ENCODE assay signal across 9 cellular contexts in genomic region chr10:86410542-86411124, GRCh38. TPM values are rescaled to one million over a fixed set of nuclear protein-coding genes. Genes with fewer than 3 reads are reported as not detected.
DNase-seq lines count a peak whose midpoint lies in the region; ATAC-seq and TF ChIP-seq lines count a peak whose summit lies in the region.
"Had no signal": no experiment of that assay in that cellular context is flagged by ENCODE, and none has a peak within 500 bp of the region (broad histone marks: within the 10 kb centered on the region; RNA-seq: fewer than 3 reads in every experiment).

No MANE protein-coding gene starts in this region.

- ATAC-seq in PC-3 (peak; percentile 18; the same call in 1 of the 2 replicates), GM21529 (IDR thresholded peaks at IDR 0.05; ENCODE audit: unreplicated experiment) (no peak)

- H3K79me2 ChIP-seq in PC-3 (ENCODE audit: low read length) = no peaks in the 10 kb centered on the region

- H3K27ac Mint-ChIP-seq in Calu3 (ENCODE audit: unreplicated experiment) (peak overlapping the region; percentile 82), progenitor cell of endocrine pancreas (peak overlapping the region; percentile 93)

- H3K36me3 Mint-ChIP-seq in Calu3 (ENCODE audit: insufficient read depth, unreplicated experiment) (peaks cover 12% of the 10 kb centered on the region), progenitor cell of endocrine pancreas (ENCODE audit: insufficient read depth) (peaks cover 4% of the 10 kb centered on the region)

- H3K4me1 Mint-ChIP-seq in Calu3 (ENCODE audit: low read depth, unreplicated experiment) (peaks cover 23% of the 10 kb centered on the region), progenitor cell of endocrine pancreas (ENCODE audit: low read depth) (peaks cover 13% of the 10 kb centered on the region)

- no peak for DNase-seq in Calu3
- peak; percentile 57 for DNase-seq in PC-3
- no peak for DNase-seq in effector memory CD4-positive, alpha-beta T cell
- DNase-seq in progenitor cell of endocrine pancreas (ENCODE audit: low spot score, unreplicated experiment) = no peak
- no peak for DNase-seq in inferior parietal cortex (ENCODE audit: extremely low spot score)
- DNase-seq in central memory CD4-positive, alpha-beta T cell = no peak
- no peak for DNase-seq in foreskin melanocyte

- no peak overlapping the region for H3K27ac ChIP-seq in PC-3 (ENCODE audit: low read length)
- peak overlapping the region; percentile 41 for H3K27ac ChIP-seq in effector memory CD4-positive, alpha-beta T cell (ENCODE audit: insufficient read depth, low read length, poor library complexity, severe bottlenecking)
- H3K27ac ChIP-seq: SK-N-MC had no signal

- CTCF ChIA-PET in Calu3 (lab: Charles Lee) = interaction anchor here (0.6 to 0.7 kb wide), 2 partner anchors 121 to 175 kb away, joined by 5 to 8 read pairs; no protein-coding TSS in a partner anchor
- CTCF ChIA-PET in PC-3 (lab: Charles Lee) = no interaction called here

- H3K27me3 Mint-ChIP-seq in Calu3 (ENCODE audit: unreplicated experiment) = no peaks in the 10 kb centered on the region
- no peaks in the 10 kb centered on the region for H3K27me3 Mint-ChIP-seq in progenitor cell of endocrine pancreas

- H3K9me3 ChIP-seq in PC-3 (ENCODE audit: low read length) = no peaks in the 10 kb centered on the region
- H3K9me3 ChIP-seq in effector memory CD4-positive, alpha-beta T cell (ENCODE audit: control insufficient read depth, low read length) = no peaks in the 10 kb centered on the region

- H3K27me3 ChIP-seq in PC-3 (ENCODE audit: low read length) = no peaks in the 10 kb centered on the region
- no peaks in the 10 kb centered on the region for H3K27me3 ChIP-seq in effector memory CD4-positive, alpha-beta T cell (replicated peaks; ENCODE audit: control insufficient read depth, insufficient read depth, low read length, poor library complexity, severe bottlenecking)

- no peak overlapping the region for H3K4me3 ChIP-seq in PC-3 (ENCODE audit: low read length)
- no peak overlapping the region for H3K4me3 ChIP-seq in effector memory CD4-positive, alpha-beta T cell (ENCODE audit: insufficient read depth, low read depth, low read length, poor library complexity, severe bottlenecking)
- H3K4me3 ChIP-seq: SK-N-MC had no signal

- BruUV-seq in Calu3 (replicated peaks; lab: Mats Ljungman, UMichigan) = no TSS peak
- BruUV-seq in PC-3 (replicated peaks; lab: Mats Ljungman, UMichigan) = no TSS peak

- H3F3A ChIP-seq in PC-3 (ENCODE audit: low read length, unreplicated experiment) = no peaks in the 10 kb centered on the region

- H3K4me3 Mint-ChIP-seq in Calu3 (ENCODE audit: low read depth, unreplicated experiment) (peak overlapping the region; percentile 12), progenitor cell of endocrine pancreas (ENCODE audit: low read depth) (no peak overlapping the region)

- H3K36me3 ChIP-seq in PC-3 (ENCODE audit: low read depth, low read length) = no peaks in the 10 kb centered on the region
- no peaks in the 10 kb centered on the region for H3K36me3 ChIP-seq in effector memory CD4-positive, alpha-beta T cell (ENCODE audit: control insufficient read depth, insufficient read depth, low read length)

- no peaks in the 10 kb centered on the region for H3K9me2 ChIP-seq in PC-3 (replicated peaks; ENCODE audit: low read length)

- H4K20me1 ChIP-seq in PC-3 (ENCODE audit: low read length) = no peaks in the 10 kb centered on the region

- no peak overlapping the region for H2AFZ ChIP-seq in PC-3 (ENCODE audit: low read length)

- H3K9me3 Mint-ChIP-seq in Calu3 (ENCODE audit: low read depth, unreplicated experiment) (peaks cover 2% of the 10 kb centered on the region), progenitor cell of endocrine pancreas (ENCODE audit: low read depth) (peaks cover 6% of the 10 kb centered on the region)

- intact Hi-C loops in Calu3 (cut with micrococcal nuclease; ENCODE audit: unreplicated experiment) = no loop called here
- intact Hi-C loops in PC-3 (cut with micrococcal nuclease) = no loop called here

- no peak overlapping the region for H3K9ac ChIP-seq in PC-3 (ENCODE audit: low read length)

- TF ChIP-seq CTCF in Calu3 (IDR thresholded peaks at IDR 0.05; ENCODE audit: unreplicated experiment) (no peak), PC-3 (conservative IDR thresholded peaks at IDR 0.05; ENCODE audit: low read depth, low read length) (no peak), progenitor cell of endocrine pancreas (IDR thresholded peaks at IDR 0.05; ENCODE audit: unreplicated experiment) (no peak)

- H3K4me2 ChIP-seq in PC-3 (ENCODE audit: low read length) = no peak overlapping the region

- POLR2A ChIA-PET in PC-3 (lab: Charles Lee; ENCODE audit: unreplicated experiment) = interaction anchor here (0.6 kb wide), 1 partner anchor 108 kb away, joined by 3 read pairs; no protein-coding TSS in a partner anchor

- no peaks in the 10 kb centered on the region; the same call in 1 of the 2 replicates for H3K4me1 ChIP-seq in PC-3 (ENCODE audit: insufficient read depth, low read length)
- H3K4me1 ChIP-seq in effector memory CD4-positive, alpha-beta T cell (ENCODE audit: control insufficient read depth, insufficient read depth, low read length, poor library complexity, severe bottlenecking) = peaks cover 25% of the 10 kb centered on the region

RNA-seq across cellular contexts. Expression of gene GRID1, which starts 44.0 kb away (rescaled TPM):
- total RNA-seq in Calu3 (2022) (0.10 TPM in 1 of 2 replicates, not detected in the other), PC-3 (2014; rRNA removed) (not detected in 2 replicates), progenitor cell of endocrine pancreas (0.22 and 0.42 TPM in 2 replicates)
